8 cellular contexts compared by ENCODE assay signal in genomic region chr6:40328376-40328987, GRCh38.
DNase-seq lines count a peak whose midpoint lies in the region; ATAC-seq and TF ChIP-seq lines count a peak whose summit lies in the region.

No MANE protein-coding gene starts in this region.

- TF ChIP-seq RAD21 in liver (IDR thresholded peaks at IDR 0.05) = peak; percentile 96 to 98

- no peak for ATAC-seq in GM18870 (IDR thresholded peaks at IDR 0.05; ENCODE audit: unreplicated experiment)

- H3K27me3 ChIP-seq in liver (ENCODE audit: control insufficient read depth in 4 of 4, insufficient read depth in 4 of 4, low read length in 3 of 4) = no peaks in the 10 kb centered on the region

- H3K36me3 Mint-ChIP-seq in type B pancreatic cell = no peaks in the 10 kb centered on the region

- H3K4me1 Mint-ChIP-seq in type B pancreatic cell (ENCODE audit: unreplicated experiment) = peaks cover 30% of the 10 kb centered on the region

- WGBS in liver = 42% methylated on average over 12 of the region's 12 CpGs

- TF ChIP-seq CTCF in liver (IDR thresholded peaks at IDR 0.05; ENCODE audit: low read depth, low read length, missing input control) (peak; percentile 80), type B pancreatic cell (conservative IDR thresholded peaks at IDR 0.05) (peak; percentile 74)

- no peaks in the 10 kb centered on the region for H3K36me3 ChIP-seq in liver (ENCODE audit: control insufficient read depth in 4 of 4, insufficient read depth in 3 of 4, low read depth in 1 of 4, low read length in 3 of 4)

- no peaks in the 10 kb centered on the region for H3K9me3 Mint-ChIP-seq in type B pancreatic cell

- peaks cover 48% of the 10 kb centered on the region for H3K27me3 Mint-ChIP-seq in type B pancreatic cell

- no peak overlapping the region for H3K4me3 Mint-ChIP-seq in type B pancreatic cell

- H3K27ac ChIP-seq in liver (ENCODE audit: low read depth in 1 of 2, low read length in 2 of 2) = no peak overlapping the region

- H3K27ac Mint-ChIP-seq in type B pancreatic cell = peak overlapping the region; percentile 7

- no peak overlapping the region for H3K9ac ChIP-seq in liver (ENCODE audit: low read depth in 1 of 2, low read length in 2 of 2)

- peak; percentile 20 for DNase-seq in activated gamma-delta T cell treated with Interleukin-2 at 50 U/mL for 16 hours
- no peak for DNase-seq in activated gamma-delta T cell (lab: John Stamatoyannopoulos, UW)
- peak; percentile 82 for DNase-seq in NCI-H748 treated with DMSO at 0.1 percent for 48 hours (lab: John Stamatoyannopoulos, UW)
- peak; percentile 36 for DNase-seq in astrocyte of the hippocampus (ENCODE audit: low read depth, low spot score)
- DNase-seq in type B pancreatic cell (ENCODE audit: extremely low spot score, unreplicated experiment) = no peak
- DNase-seq in pons (ENCODE audit: low spot score) = no peak

- no peaks in the 10 kb centered on the region for H3K9me3 ChIP-seq in liver (ENCODE audit: control insufficient read depth in 4 of 4, low read length in 3 of 4)

- H3K4me1 ChIP-seq in liver (ENCODE audit: control insufficient read depth in 4 of 4, insufficient read depth in 4 of 4, low read length in 3 of 4) = no peaks in the 10 kb centered on the region

- H3K4me3 ChIP-seq in liver (ENCODE audit: low read depth in 1 of 3, low read length in 3 of 3) = no peak overlapping the region

TF ChIP-seq in liver, 16 proteins besides CTCF, POLR2A, EP300 and RAD21:
- TF ChIP-seq ZBTB33 (IDR thresholded peaks at IDR 0.05) = no peak
- no peak for TF ChIP-seq ATF3 (IDR thresholded peaks at IDR 0.05)
- no peak for TF ChIP-seq JUND (IDR thresholded peaks at IDR 0.05)
- no peak for TF ChIP-seq NR2F2 (IDR thresholded peaks at IDR 0.05)
- TF ChIP-seq HNF4A (conservative IDR thresholded peaks at IDR 0.05) = no peak
- TF ChIP-seq MAX (IDR thresholded peaks at IDR 0.05) = no peak
- TF ChIP-seq TAF1 (conservative IDR thresholded peaks at IDR 0.05) = no peak
- no peak for TF ChIP-seq HNF4G (IDR thresholded peaks at IDR 0.05)
- no peak for TF ChIP-seq GABPA (IDR thresholded peaks at IDR 0.05 in 1 of 2, conservative IDR thresholded peaks at IDR 0.05 in 1 of 2)
- no peak for TF ChIP-seq FOXA2 (IDR thresholded peaks at IDR 0.05)
- TF ChIP-seq EGR1 (IDR thresholded peaks at IDR 0.05; ENCODE audit: low read depth in 2 of 2) = no peak
- TF ChIP-seq REST (IDR thresholded peaks at IDR 0.05) = no peak
- TF ChIP-seq FOXA1 (IDR thresholded peaks at IDR 0.05) = no peak
TF ChIP-seq in liver: peak in this region for 0.

Comparison
In these comparisons a context has a peak if more than half of its experiments do, and no peak if none do; other contexts are left out.
1. DNase-seq: peak in activated gamma-delta T cell treated with Interleukin-2 at 50 U/mL for 16 hours (single experiment), NCI-H748 treated with DMSO at 0.1 percent for 48 hours (single experiment) and astrocyte of the hippocampus (single experiment); none in activated gamma-delta T cell (single experiment), type B pancreatic cell (single experiment) and pons (single experiment).